ENCODE assay signal across 19 cellular contexts in the genomic region with DNA sequence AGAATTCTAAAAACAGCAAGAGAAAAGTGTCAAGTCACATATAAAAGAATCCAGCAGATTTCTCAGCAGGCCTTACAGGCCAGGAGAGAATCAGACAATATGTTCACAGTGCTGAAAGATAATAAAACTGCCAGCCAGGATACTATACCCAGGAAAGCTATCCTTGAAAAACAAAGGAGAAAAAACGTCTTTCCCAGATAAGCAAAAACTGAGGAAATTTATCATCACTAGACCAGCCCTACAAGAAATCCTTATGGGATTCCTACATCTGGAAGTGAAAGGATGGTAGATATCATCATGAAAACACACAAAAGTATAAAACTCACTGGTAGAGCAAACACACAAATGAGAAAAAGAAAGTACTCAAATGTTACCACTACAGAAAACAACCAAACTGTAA. TPM values are rescaled to one million over a fixed set of nuclear protein-coding genes. Genes with fewer than 3 reads are reported as not detected.
DNase-seq lines count a peak whose midpoint lies in the region; ATAC-seq, FAIRE-seq and TF ChIP-seq lines count a peak whose summit lies in the region.
"Had no signal": no experiment of that assay in that cellular context is flagged by ENCODE, and none has a peak within 500 bp of the region (broad histone marks: within the 10 kb centered on the region; RNA-seq: fewer than 3 reads in every experiment).

No MANE protein-coding gene starts in this region.

- CTCF ChIA-PET in HCT116 (lab: Charles Lee), result no interaction called here

- no peaks in the 10 kb centered on the region for H3K9me2 ChIP-seq in HCT116 (ENCODE audit: insufficient read depth)

- intact Hi-C loops in HCT116 (cut with micrococcal nuclease), result no loop called here

- peak; percentile 28 for FAIRE-seq in GM19239 (lab: Jason Lieb, UNC)
- peak; percentile 19 for FAIRE-seq in frontal cortex (lab: Jason Lieb, UNC)
- FAIRE-seq: D721Med, G401.6, GM12891 had no signal

- H4K20me1 ChIP-seq in HCT116 (ENCODE audit: insufficient read depth), result no peaks in the 10 kb centered on the region
- H4K20me1 ChIP-seq: BLaER1 had no signal

- BruUV-seq in HCT116 (replicated peaks; lab: Mats Ljungman, UMichigan), result no TSS peak

- TF ChIP-seq CTCF in HCT116 (IDR thresholded peaks at IDR 0.05 in 2 of 3, conservative IDR thresholded peaks at IDR 0.05 in 1 of 3; ENCODE audit: borderline replicate concordance in 1 of 3, insufficient read depth in 1 of 3, low read depth in 2 of 3, low read length in 2 of 3), result no peak

- H3K36me3 ChIP-seq in HCT116 (ENCODE audit: control insufficient read depth in 1 of 2, insufficient read depth in 2 of 2, low read length in 2 of 2), result no peaks in the 10 kb centered on the region
- H3K36me3 ChIP-seq: BE2C, BLaER1 had no signal

- POLR2A ChIA-PET in HCT116 (lab: Charles Lee), result no interaction called here

- H3K9me3 ChIP-seq in HCT116 (ENCODE audit: control insufficient read depth in 1 of 2, insufficient read depth in 1 of 2, low read depth in 1 of 2, low read length in 2 of 2), result no peaks in the 10 kb centered on the region
- H3K9me3 ChIP-seq: BE2C, Caco-2 had no signal

- no peak overlapping the region for H3K27ac ChIP-seq in HCT116 (ENCODE audit: low read depth, low read length)
- H3K27ac ChIP-seq: BLaER1 had no signal

- no peak overlapping the region for H2AFZ ChIP-seq in HCT116 (ENCODE audit: low read depth, low read length, poor library complexity, severe bottlenecking)

- RAD21 ChIA-PET in HCT116 (lab: Charles Lee; ENCODE audit: low non-redundant PET in 1 of 2, low total read pairs in 2 of 2, uncharacterized antibody in 2 of 2, unreplicated experiment in 2 of 2), result no interaction called here

- no peak for ATAC-seq in HCT116
- ATAC-seq: CD8-positive, alpha-beta T cell had no signal

- TF ChIP-seq POLR2A in HCT116 (IDR thresholded peaks at IDR 0.05; ENCODE audit: borderline replicate concordance, extremely low read depth, insufficient read depth, insufficient read length), result no peak

- no peak overlapping the region for H3K4me2 ChIP-seq in HCT116 (ENCODE audit: low read length)
- H3K4me2 ChIP-seq: BLaER1 had no signal

- H3K4me1 ChIP-seq in HCT116 (ENCODE audit: control insufficient read depth in 1 of 2, insufficient read depth in 2 of 2, low read length in 2 of 2), result no peaks in the 10 kb centered on the region
- H3K4me1 ChIP-seq: BE2C, BLaER1, Caco-2 had no signal

- no peaks in the 10 kb centered on the region for H3K27me3 ChIP-seq in HCT116 (ENCODE audit: insufficient read depth, low read length)
- H3K27me3 ChIP-seq: BE2C, BLaER1 had no signal

- no peak for TF ChIP-seq RAD21 in HCT116 (IDR thresholded peaks at IDR 0.05; ENCODE audit: low read depth)

- no peak for DNase-seq in GM19239 (ENCODE audit: insufficient read length, low spot score)
- no peak for DNase-seq in HCT116 (ENCODE audit: low read depth, low spot score)
- no peak for DNase-seq in frontal cortex (ENCODE audit: low spot score in 2 of 2)
- no peak for DNase-seq in activated CD4-positive, CD25-positive, alpha-beta regulatory T cell treated with anti-CD3 and anti-CD28 coated beads, Interleukin-2, amount 50 U/mL, for 72 hours
- DNase-seq in nucleus accumbens (lab: John Stamatoyannopoulos, UW), result no peak
- DNase-seq: 8988T; ACHN; BE2C; C1 segment of cervical spinal cord; Caco-2; Calu3; CD4-positive, alpha-beta T cell; CD8-positive, alpha-beta T cell; DMS79 treated with DMSO at 0.1 percent for 48 hours; GF-D8 had no signal

- no peaks in the 10 kb centered on the region for H3K79me2 ChIP-seq in HCT116 (ENCODE audit: insufficient read depth, low read length)

- H3K4me3 ChIP-seq in HCT116 (replicated peaks in 1 of 2; ENCODE audit: low read depth in 1 of 2, low read length in 2 of 2), result no peak overlapping the region
- H3K4me3 ChIP-seq: BLaER1 had no signal

- no peak overlapping the region for H3K9ac ChIP-seq in HCT116 (ENCODE audit: low read length)
- H3K9ac ChIP-seq: BLaER1 had no signal

TF ChIP-seq in HCT116, 20 proteins besides CTCF, POLR2A, EP300 and RAD21:
- peak; percentile 42; the same call in 1 of the 2 replicates for TF ChIP-seq CBX3 (IDR thresholded peaks at IDR 0.05; ENCODE audit: low read depth)
- TF ChIP-seq ZBTB33 (IDR thresholded peaks at IDR 0.05; ENCODE audit: extremely low read depth, insufficient replicate concordance, low read length), result no peak

RNA-seq across cellular contexts. Expression of gene UTS2, which starts 25.2 kb away (rescaled TPM):
- total RNA-seq in HCT116 (2021; ENCODE audit: unreplicated experiment), result 3.0 TPM
- polyA plus RNA-seq in HCT116 (2012), result 0.52 and 2.9 TPM in 2 replicates
- total RNA-seq in frontal cortex, result not detected
- total RNA-seq: Calu3; CD4-positive, alpha-beta T cell had no signal
